1 cellular context compared by ENCODE assay signal in the genomic region with DNA sequence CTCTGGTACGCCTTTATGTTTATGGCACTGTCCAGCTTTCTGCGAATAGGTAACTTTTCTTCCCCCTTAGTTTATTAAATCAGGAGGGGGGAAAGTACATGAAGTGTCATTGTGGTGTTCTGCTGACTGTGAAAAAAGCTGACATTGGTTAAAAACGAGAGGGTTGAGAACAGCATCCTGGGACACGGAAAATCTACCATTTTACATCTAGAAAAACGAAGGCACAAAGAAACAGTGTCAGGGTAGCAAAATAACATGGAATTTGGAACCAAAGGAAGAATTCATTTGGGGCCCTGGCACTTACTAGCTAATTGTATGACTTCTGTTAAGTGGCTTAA.
TF ChIP-seq lines count a peak whose summit lies in the region.

No MANE protein-coding gene starts in this region.

TF ChIP-seq in GM12878, 131 proteins besides CTCF, POLR2A, EP300 and RAD21 (continued from another document):
- TF ChIP-seq STAT1 (conservative IDR thresholded peaks at IDR 0.05) (no peak), RUNX3 (IDR thresholded peaks at IDR 0.05; ENCODE audit: low read length) (no peak), SMARCA5 (IDR thresholded peaks at IDR 0.05) (no peak), RAD51 (IDR thresholded peaks at IDR 0.05) (no peak), KAT2A (conservative IDR thresholded peaks at IDR 0.05; ENCODE audit: control insufficient read depth, low read depth, low read length) (no peak)
- TF ChIP-seq, protein P1, sequence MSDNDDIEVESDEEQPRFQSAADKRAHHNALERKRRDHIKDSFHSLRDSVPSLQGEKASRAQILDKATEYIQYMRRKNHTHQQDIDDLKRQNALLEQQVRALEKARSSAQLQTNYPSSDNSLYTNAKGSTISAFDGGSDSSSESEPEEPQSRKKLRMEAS (IDR thresholded peaks at IDR 0.05; ENCODE audit: low read depth, low read length): no peak
